17 cellular contexts compared by ENCODE assay signal in genomic region chr16:81938331-81939163, GRCh38.
"Had no signal": no experiment of that assay in that cellular context is flagged by ENCODE, and none has a peak within 500 bp of the region (broad histone marks: within the 10 kb centered on the region; RNA-seq: fewer than 3 reads in every experiment).

No MANE protein-coding gene starts in this region.

- DNase-seq: activated CD4-positive, alpha-beta T cell treated with anti-CD3 and anti-CD28 coated beads for 4 hours; activated CD8-positive, alpha-beta T cell treated with anti-CD3 and anti-CD28 coated beads, Interleukin-2, amount 10 ng/mL, durations not matched to agents 7 days and 5 days; cortex of kidney; foreskin melanocyte; left ventricle myocardium superior; midbrain; naive thymus-derived CD8-positive, alpha-beta T cell; occipital lobe; right lobe of liver; stimulated activated CD4-positive, alpha-beta T cell treated with anti-CD3 and anti-CD28 coated beads, Interleukin-1b, Interleukin-23, amount 100 ng/mL, for 48 hours; T-helper 9 cell; transverse colon had no signal

- ATAC-seq: activated CD8-positive, alpha-beta T cell treated with anti-CD3 and anti-CD28 coated beads, Interleukin-2, amount 10 ng/mL, durations not matched to agents 7 days and 5 days; naive thymus-derived CD8-positive, alpha-beta T cell; stimulated activated memory B cell treated with anti-CD40 and anti-IgM and Interleukin-4, amounts not matched to agents 10 μg/mL and 1 μg/mL and 100 μg/mL, for 72 hours had no signal

- H3K27me3 Mint-ChIP-seq: central memory CD8-positive, alpha-beta T cell; stimulated activated memory B cell treated with anti-CD40 and anti-IgM and Interleukin-4, amounts not matched to agents 10 μg/mL and 1 μg/mL and 100 μg/mL, for 72 hours had no signal

- H3K36me3 Mint-ChIP-seq: activated naive CD4-positive, alpha-beta T cell treated with anti-CD3 and anti-CD28 coated beads, Interleukin-2, amount 50 U/mL, for 24 hours; naive thymus-derived CD8-positive, alpha-beta T cell had no signal

- H3K4me3 ChIP-seq: heart left ventricle, prostate gland, right lobe of liver, transverse colon had no signal

- H3K36me3 ChIP-seq: prostate gland, transverse colon had no signal

- H3K27ac Mint-ChIP-seq: activated CD8-positive, alpha-beta T cell treated with anti-CD3 and anti-CD28 coated beads, Interleukin-2, amount 10 ng/mL, durations not matched to agents 7 days and 5 days; activated naive CD4-positive, alpha-beta T cell treated with anti-CD3 and anti-CD28 coated beads, Interleukin-2, amount 50 U/mL, for 24 hours; stimulated activated memory B cell treated with anti-CD40 and anti-IgM and Interleukin-4, amounts not matched to agents 10 μg/mL and 1 μg/mL and 100 μg/mL, for 72 hours had no signal

- H3K4me3 Mint-ChIP-seq: activated CD8-positive, alpha-beta T cell treated with anti-CD3 and anti-CD28 coated beads, Interleukin-2, amount 10 ng/mL, durations not matched to agents 7 days and 5 days; activated naive CD4-positive, alpha-beta T cell treated with anti-CD3 and anti-CD28 coated beads, Interleukin-2, amount 50 U/mL, for 24 hours; central memory CD8-positive, alpha-beta T cell; naive thymus-derived CD8-positive, alpha-beta T cell; stimulated activated memory B cell treated with anti-CD40 and anti-IgM and Interleukin-4, amounts not matched to agents 10 μg/mL and 1 μg/mL and 100 μg/mL, for 72 hours had no signal

- H3K9me3 Mint-ChIP-seq: activated naive CD4-positive, alpha-beta T cell treated with anti-CD3 and anti-CD28 coated beads, Interleukin-2, amount 50 U/mL, for 24 hours; central memory CD8-positive, alpha-beta T cell; naive thymus-derived CD8-positive, alpha-beta T cell had no signal

- H3K4me1 Mint-ChIP-seq: activated naive CD4-positive, alpha-beta T cell treated with anti-CD3 and anti-CD28 coated beads, Interleukin-2, amount 50 U/mL, for 24 hours; central memory CD8-positive, alpha-beta T cell; naive thymus-derived CD8-positive, alpha-beta T cell had no signal

- H3K27ac ChIP-seq: heart left ventricle, prostate gland, right lobe of liver, transverse colon had no signal

- H3K9me3 ChIP-seq: heart left ventricle, prostate gland, right lobe of liver, transverse colon had no signal

- H3K4me1 ChIP-seq: prostate gland, right lobe of liver, transverse colon had no signal

- H3K27me3 ChIP-seq: right lobe of liver, transverse colon had no signal
